Comparison of ENCODE assay signal across 20 cellular contexts in the genomic region with DNA sequence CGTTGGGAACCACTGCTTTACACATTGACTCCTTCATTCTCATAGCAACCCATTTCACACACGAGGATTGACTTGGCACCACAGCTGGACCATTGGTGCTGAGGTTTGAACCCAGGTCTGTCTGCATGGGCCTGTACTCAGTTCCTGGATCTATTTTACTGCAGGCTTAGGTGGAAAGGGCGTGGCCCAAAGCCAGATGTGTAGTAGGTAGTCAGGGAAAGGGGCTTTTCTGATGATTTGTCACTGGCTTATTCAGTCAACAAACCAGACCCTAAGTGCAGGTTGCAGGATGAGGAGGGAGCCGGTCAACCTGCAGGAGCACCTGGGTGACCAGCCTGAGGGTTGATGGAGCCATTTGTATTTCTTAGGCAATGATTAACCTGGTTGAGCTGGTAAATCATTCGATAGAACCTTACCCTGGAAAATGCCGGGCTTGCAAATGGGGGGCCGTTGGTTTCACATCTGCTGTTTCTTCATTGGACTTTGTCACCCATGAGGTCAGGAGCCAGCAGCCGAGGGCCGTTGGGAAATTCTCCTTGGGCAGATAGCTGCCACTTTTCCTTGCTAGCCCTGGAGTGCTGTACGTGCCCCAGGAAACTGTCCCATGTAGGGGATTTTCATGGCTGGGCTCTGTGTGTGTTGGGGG.
DNase-seq lines count a peak whose midpoint lies in the region; ATAC-seq and TF ChIP-seq lines count a peak whose summit lies in the region.
"Had no signal": no experiment of that assay in that cellular context is flagged by ENCODE, and none has a peak within 500 bp of the region (broad histone marks: within the 10 kb centered on the region; RNA-seq: fewer than 3 reads in every experiment).

No MANE protein-coding gene starts in this region.

- H3K9me3 ChIP-seq in colonic mucosa (no peaks in the 10 kb centered on the region), lower lobe of right lung (no peaks in the 10 kb centered on the region)
- H3K9me3 ChIP-seq: BE2C, ovary, vagina had no signal

- no peak for TF ChIP-seq CTCF in colonic mucosa (IDR thresholded peaks at IDR 0.05)
- no peak for TF ChIP-seq CTCF in lower lobe of right lung (IDR thresholded peaks at IDR 0.05)

- H3K27ac ChIP-seq in colonic mucosa (peak overlapping the region; percentile 42), lower lobe of right lung (no peak overlapping the region)
- H3K27ac ChIP-seq: ovary, vagina had no signal

- H3K4me1 ChIP-seq in colonic mucosa: peaks cover 13% of the 10 kb centered on the region
- peaks cover 48% of the 10 kb centered on the region for H3K4me1 ChIP-seq in lower lobe of right lung

- ATAC-seq in lower lobe of right lung (no peak), HG03280 (IDR thresholded peaks at IDR 0.05; ENCODE audit: unreplicated experiment) (no peak)
- ATAC-seq in stimulated activated naive CD8-positive, alpha-beta T cell treated with anti-CD3 and anti-CD28 coated beads, Interleukin-15, Interleukin-2, amounts not matched to agents 100 U/mL and 50 U/mL, for 24 hours: no peak

- H3K4me3 ChIP-seq in colonic mucosa: no peak overlapping the region
- no peak overlapping the region for H3K4me3 ChIP-seq in lower lobe of right lung
- H3K4me3 ChIP-seq: ovary, vagina had no signal

- no peak overlapping the region for H3K9ac ChIP-seq in colonic mucosa (ENCODE audit: low read depth in 2 of 2, low read length in 2 of 2)

- H3K27me3 ChIP-seq in colonic mucosa: no peaks in the 10 kb centered on the region
- no peaks in the 10 kb centered on the region for H3K27me3 ChIP-seq in lower lobe of right lung (ENCODE audit: low read depth)
- H3K27me3 ChIP-seq: BE2C, ovary, vagina had no signal

- intact Hi-C loops in colonic mucosa (cut with DNase I) (no loop called here), lower lobe of right lung (cut with DNase I) (no loop called here)

- no peaks in the 10 kb centered on the region for H3K36me3 ChIP-seq in colonic mucosa
- no peaks in the 10 kb centered on the region for H3K36me3 ChIP-seq in lower lobe of right lung
- H3K36me3 ChIP-seq: BE2C, ovary, vagina had no signal

- peak; percentile 10 for DNase-seq in MV-4-11 (lab: John Stamatoyannopoulos, UW)
- peak; percentile 71 for DNase-seq in colonic mucosa
- peak; percentile 40 for DNase-seq in lower lobe of right lung
- DNase-seq in stimulated activated naive CD8-positive, alpha-beta T cell treated with anti-CD3 and anti-CD28 coated beads, Interleukin-15, Interleukin-2, amounts not matched to agents 100 U/mL and 50 U/mL, for 24 hours: no peak
- DNase-seq in middle frontal gyrus (ENCODE audit: extremely low spot score, low spot score): no peak
- DNase-seq in central memory CD4-positive, alpha-beta T cell: no peak
- DNase-seq: activated CD4-positive, alpha-beta memory T cell treated with anti-CD3 and anti-CD28 coated beads for 36 hours; activated naive CD4-positive, alpha-beta T cell treated with anti-CD3 and anti-CD28 coated beads, Interleukin-2, amount 50 U/mL, for 16 hours; activated T-cell treated with anti-CD3 and anti-CD28 coated beads, Interleukin-2, amount 50 U/mL, for 1 hour; BE2C; HCEC 1CT; KG1; NCI-H1092 treated with DMSO at 0.1 percent for 48 hours; NCI-H748 treated with DMSO at 0.1 percent for 48 hours; ovary; RPMI8226; stimulated activated CD4-positive, alpha-beta T cell treated with anti-CD3 and anti-CD28 coated beads, Interleukin-4, amount 100 ng/mL, for 1 hour; SW 1271 had no signal

Comparison
In these comparisons a context has a peak if more than half of its experiments do, and no peak if none do; other contexts are left out.
1. DNase-seq: peak in MV-4-11 (single experiment), colonic mucosa (single experiment) and lower lobe of right lung (single experiment); none in stimulated activated naive CD8-positive, alpha-beta T cell treated with anti-CD3 and anti-CD28 coated beads, Interleukin-15, Interleukin-2, amounts not matched to agents 100 U/mL and 50 U/mL, for 24 hours (single experiment), middle frontal gyrus (single experiment) and central memory CD4-positive, alpha-beta T cell (single experiment).